Comparison of ENCODE assay signal across 18 cellular contexts in the genomic region with DNA sequence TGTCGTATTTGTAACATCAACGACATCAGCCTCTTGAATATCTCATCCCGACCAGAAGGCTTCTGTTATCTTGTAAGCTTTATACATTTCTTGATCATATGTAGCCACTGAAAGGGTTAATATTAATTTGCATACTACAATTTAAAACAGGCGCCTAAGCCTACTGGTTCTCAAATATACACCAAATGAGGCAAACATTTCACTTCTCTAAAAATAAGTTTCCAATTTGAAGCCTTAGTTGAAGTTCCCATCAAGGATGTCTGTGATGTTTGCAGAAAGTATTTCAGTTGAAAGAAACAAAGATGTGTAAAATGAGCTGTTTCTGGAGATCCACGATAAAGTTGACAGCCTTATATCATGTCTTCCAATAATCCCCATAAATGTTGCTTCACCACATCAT.
"Had no signal": no experiment of that assay in that cellular context is flagged by ENCODE, and none has a peak within 500 bp of the region (broad histone marks: within the 10 kb centered on the region; RNA-seq: fewer than 3 reads in every experiment).

No MANE protein-coding gene starts in this region.

- H3K4me3 ChIP-seq: right lobe of liver, vagina had no signal

- H3K27me3 ChIP-seq: neutrophil, right lobe of liver, vagina had no signal

- H3K9me3 ChIP-seq: neutrophil, right lobe of liver, vagina had no signal

- ATAC-seq: activated naive CD8-positive, alpha-beta T cell treated with anti-CD3 and anti-CD28 coated beads, Interleukin-2, amount 50 U/mL, for 24 hours; activated T-cell treated with anti-CD3 and anti-CD28 coated beads, Interleukin-2, amount 50 U/mL, for 4 hours; left cardiac atrium; right lobe of liver had no signal

- DNase-seq: activated CD4-positive, alpha-beta memory T cell treated with anti-CD3 and anti-CD28 coated beads, Interleukin-2, amount 10 ng/mL, durations not matched to agents 7 days and 5 days; activated CD4-positive, alpha-beta T cell treated with anti-CD3 and anti-CD28 coated beads, Interleukin-2, amount 10 ng/mL, durations not matched to agents 7 days and 5 days; activated CD4-positive, CD25-positive, alpha-beta regulatory T cell treated with anti-CD3 and anti-CD28 coated beads, Interleukin-2, amount 50 U/mL, for 72 hours; activated naive CD8-positive, alpha-beta T cell treated with anti-CD3 and anti-CD28 coated beads, Interleukin-2, amount 50 U/mL, for 24 hours; activated T-cell treated with anti-CD3 and anti-CD28 coated beads, Interleukin-2, amount 50 U/mL, for 4 hours; amygdala; caudate nucleus; head of caudate nucleus; hippocampal formation; left cardiac atrium; mammary epithelial cell; naive B cell; nephron progenitor cell; right lobe of liver; stimulated activated CD4-positive, alpha-beta T cell treated with anti-CD3 and anti-CD28 coated beads, Interleukin-2, amount 100 ng/mL, for 48 hours; T-helper 9 cell had no signal

- H3K36me3 ChIP-seq: neutrophil, right lobe of liver, vagina had no signal

- H3K4me1 ChIP-seq: vagina had no signal
